In the genomic region with DNA sequence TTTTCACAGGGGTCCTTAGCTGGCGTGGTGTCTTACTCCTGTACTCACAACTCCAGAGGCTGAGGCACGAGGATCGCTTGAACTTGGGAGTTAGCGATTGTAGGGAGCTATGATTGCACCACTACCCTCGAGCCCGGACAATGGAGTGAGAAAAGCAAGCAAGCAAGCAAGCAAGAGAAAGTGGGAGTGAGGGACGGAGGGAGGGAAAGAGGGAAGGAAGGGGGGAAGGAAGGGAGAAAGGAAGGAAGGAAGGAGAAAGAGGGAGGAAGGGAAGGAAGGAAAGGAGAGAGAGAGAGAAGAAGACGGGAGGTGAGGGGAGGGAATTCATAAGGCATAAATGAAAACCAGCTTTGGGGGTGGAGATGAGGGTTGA, we compare ENCODE assay signal across 12 cellular contexts.
DNase-seq lines count a peak whose midpoint lies in the region; ATAC-seq and TF ChIP-seq lines count a peak whose summit lies in the region.
"Had no signal": no experiment of that assay in that cellular context is flagged by ENCODE, and none has a peak within 500 bp of the region (broad histone marks: within the 10 kb centered on the region; RNA-seq: fewer than 3 reads in every experiment).

No MANE protein-coding gene starts in this region.

- ATAC-seq in stimulated activated naive CD8-positive, alpha-beta T cell treated with anti-CD3 and anti-CD28 coated beads, Interleukin-15, amount 100 ng/mL, for 72 hours, result no peak
- ATAC-seq in stimulated activated naive CD8-positive, alpha-beta T cell treated with anti-CD3 and anti-CD28 coated beads, Interleukin-15, Interleukin-2, amounts not matched to agents 100 U/mL and 50 U/mL, for 24 hours, result no peak
- ATAC-seq in GM21723 (IDR thresholded peaks at IDR 0.05; ENCODE audit: unreplicated experiment) (no peak), HG03159 (IDR thresholded peaks at IDR 0.05; ENCODE audit: unreplicated experiment) (no peak)
- ATAC-seq: effector memory CD8-positive, alpha-beta T cell; gastrocnemius medialis had no signal

- peaks cover 0 to 7% of the 10 kb centered on the region in 2 donors for H3K9me3 Mint-ChIP-seq in stimulated activated naive CD8-positive, alpha-beta T cell treated with anti-CD3 and anti-CD28 coated beads, Interleukin-15, amount 100 ng/mL, for 72 hours
- H3K9me3 Mint-ChIP-seq in brain, result peaks cover 0 to 5% (median 3%) of the 10 kb centered on the region in 5 experiments
- H3K9me3 Mint-ChIP-seq: effector memory CD8-positive, alpha-beta T cell had no signal

- no peak for DNase-seq in stimulated activated naive CD8-positive, alpha-beta T cell treated with anti-CD3 and anti-CD28 coated beads, Interleukin-15, amount 100 ng/mL, for 72 hours
- no peak for DNase-seq in stimulated activated naive CD8-positive, alpha-beta T cell treated with anti-CD3 and anti-CD28 coated beads, Interleukin-15, Interleukin-2, amounts not matched to agents 100 U/mL and 50 U/mL, for 24 hours
- no peak for DNase-seq in LNCaP clone FGC (ENCODE audit: low read depth)
- no peak for DNase-seq in kidney glomerular epithelial cell (lab: John Stamatoyannopoulos, UW)
- no peak for DNase-seq in GDM1 (lab: John Stamatoyannopoulos, UW)
- DNase-seq: AML-193; DND-41; effector memory CD8-positive, alpha-beta T cell; gastrocnemius medialis had no signal

- H3K4me3 Mint-ChIP-seq in stimulated activated naive CD8-positive, alpha-beta T cell treated with anti-CD3 and anti-CD28 coated beads, Interleukin-15, amount 100 ng/mL, for 72 hours, result peak overlapping the region; percentile 27 to 62
- H3K4me3 Mint-ChIP-seq in brain, result peak overlapping the region in 3 of 5 experiments; percentile 4 to 42 (median 37)
- H3K4me3 Mint-ChIP-seq: effector memory CD8-positive, alpha-beta T cell had no signal

- no peak overlapping the region for H3K27ac Mint-ChIP-seq in stimulated activated naive CD8-positive, alpha-beta T cell treated with anti-CD3 and anti-CD28 coated beads, Interleukin-15, amount 100 ng/mL, for 72 hours
- no peak overlapping the region for H3K27ac Mint-ChIP-seq in brain
- H3K27ac Mint-ChIP-seq: effector memory CD8-positive, alpha-beta T cell had no signal

- H3K4me3 ChIP-seq in LNCaP clone FGC (ENCODE audit: low read depth, low read length), result peak overlapping the region; percentile 55
- H3K4me3 ChIP-seq: gastrocnemius medialis had no signal

- H3K36me3 Mint-ChIP-seq in brain, result no peaks in the 10 kb centered on the region

- TF ChIP-seq CTCF in LNCaP clone FGC (IDR thresholded peaks at IDR 0.05; ENCODE audit: control insufficient read depth, extremely low read depth, insufficient read depth) (no peak), brain (conservative IDR thresholded peaks at IDR 0.05) (no peak)

- peaks cover 94% of the 10 kb centered on the region for H3K27me3 Mint-ChIP-seq in stimulated activated naive CD8-positive, alpha-beta T cell treated with anti-CD3 and anti-CD28 coated beads, Interleukin-15, amount 100 ng/mL, for 72 hours
- peaks cover 92% of the 10 kb centered on the region for H3K27me3 Mint-ChIP-seq in brain

- H3K4me1 Mint-ChIP-seq in stimulated activated naive CD8-positive, alpha-beta T cell treated with anti-CD3 and anti-CD28 coated beads, Interleukin-15, amount 100 ng/mL, for 72 hours, result peaks cover 22% of the 10 kb centered on the region
- H3K4me1 Mint-ChIP-seq in brain, result peaks cover 12% of the 10 kb centered on the region
